ENCODE assay signal across 16 cellular contexts in the genomic region with DNA sequence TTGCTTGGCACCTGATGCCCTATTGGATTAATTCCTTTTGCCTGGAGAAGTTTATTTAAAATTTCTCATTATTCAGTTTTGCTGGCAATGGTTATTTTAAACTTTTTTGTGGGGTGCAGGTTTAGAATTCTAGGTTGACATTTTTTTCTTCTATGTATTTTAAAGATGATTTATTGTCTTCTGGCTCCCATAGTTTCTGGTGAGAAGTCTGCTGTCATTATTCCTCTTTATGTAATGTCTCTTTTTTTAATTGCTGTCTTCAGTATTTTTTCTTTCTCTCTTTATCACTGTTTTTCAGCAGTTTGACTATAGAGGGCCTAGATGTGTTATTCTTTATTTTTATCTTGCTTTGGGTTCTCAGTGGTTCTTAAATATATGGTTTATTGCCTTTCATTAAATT. TPM values are rescaled to one million over a fixed set of nuclear protein-coding genes. Genes with fewer than 3 reads are reported as not detected.
DNase-seq lines count a peak whose midpoint lies in the region; TF ChIP-seq lines count a peak whose summit lies in the region.
"Had no signal": no experiment of that assay in that cellular context is flagged by ENCODE, and none has a peak within 500 bp of the region (broad histone marks: within the 10 kb centered on the region; RNA-seq: fewer than 3 reads in every experiment).

No MANE protein-coding gene starts in this region.

- peaks cover 40 to 69% (median 56%) of the 10 kb centered on the region in 4 donors for H3K4me1 Mint-ChIP-seq in CD4-positive, alpha-beta memory T cell

- no peak overlapping the region for H3K27ac ChIP-seq in CD4-positive, alpha-beta memory T cell (ENCODE audit: low read depth, low read length)
- H3K27ac ChIP-seq: KMS-11, upper lobe of left lung had no signal

- H3K27me3 ChIP-seq in CD4-positive, alpha-beta memory T cell (ENCODE audit: insufficient read depth, low read length): no peaks in the 10 kb centered on the region
- H3K27me3 ChIP-seq: upper lobe of left lung had no signal

- peak overlapping the region in 2 of 8 donors; percentile 4 to 56 for H3K4me3 Mint-ChIP-seq in CD4-positive, alpha-beta memory T cell
- H3K4me3 Mint-ChIP-seq: neural crest cell had no signal

- CTCF ChIA-PET in CD4-positive, alpha-beta memory T cell (lab: Charles Lee; ENCODE audit: partially characterized antibody): interaction anchor here (1.6 kb wide), 1 partner anchor 10 kb away, joined by 3 read pairs; no protein-coding TSS in a partner anchor

- peak overlapping the region in 4 of 7 donors; percentile 41 to 75 (median 42) for H3K27ac Mint-ChIP-seq in CD4-positive, alpha-beta memory T cell

- H3K9me3 Mint-ChIP-seq in CD4-positive, alpha-beta memory T cell: peaks cover 0 to 24% (median 19%) of the 10 kb centered on the region in 8 donors

- H3K27me3 Mint-ChIP-seq in CD4-positive, alpha-beta memory T cell: no peaks in the 10 kb centered on the region

- no peak overlapping the region for H3K4me3 ChIP-seq in CD4-positive, alpha-beta memory T cell (ENCODE audit: low read length in 2 of 2)
- H3K4me3 ChIP-seq: upper lobe of left lung had no signal

- peaks cover 37 to 42% of the 10 kb centered on the region in 2 donors for H3K36me3 Mint-ChIP-seq in CD4-positive, alpha-beta memory T cell

- H3K9me3 ChIP-seq in CD4-positive, alpha-beta memory T cell (ENCODE audit: control insufficient read depth in 1 of 2, low read length in 2 of 2): peaks cover 0 to 6% of the 10 kb centered on the region in 2 donors

- intact Hi-C loops in CD4-positive, alpha-beta memory T cell (cut with micrococcal nuclease): no loop called here

- POLR2A ChIA-PET in CD4-positive, alpha-beta memory T cell (lab: Charles Lee; ENCODE audit: partially characterized antibody): no interaction called here

- peaks cover 77% of the 10 kb centered on the region for H3K4me1 ChIP-seq in CD4-positive, alpha-beta memory T cell (ENCODE audit: insufficient read depth, low read length)

- DNase-seq in NCI-H1105 treated with DMSO at 0.1 percent for 48 hours (lab: John Stamatoyannopoulos, UW) (peak; percentile 13), NCI-H1105 (lab: John Stamatoyannopoulos, UW) (no peak), RKO (ENCODE audit: low spot score) (peak; percentile 35), erythroblast (lab: John Stamatoyannopoulos, UW) (peak; percentile 38 to 46), HuH-7.5 (ENCODE audit: low spot score) (no peak), NCI-H2081 treated with DMSO at 0.1 percent for 48 hours (lab: John Stamatoyannopoulos, UW) (no peak)
- DNase-seq in CD4-positive, alpha-beta memory T cell: peak in 2 of 5 donors; percentile 18 to 37
- DNase-seq in stimulated activated CD8-positive, alpha-beta memory T cell treated with anti-CD3 and anti-CD28 coated beads, Interleukin-4, amount 100 ng/mL, for 48 hours: no peak
- DNase-seq: activated CD4-positive, alpha-beta T cell treated with anti-CD3 and anti-CD28 coated beads, Interleukin-2, amount 50 U/mL, for 1 hour; DMS153; foreskin melanocyte; kidney glomerular epithelial cell; NCI-H510A; upper lobe of left lung had no signal

- peaks cover 13% of the 10 kb centered on the region for H3K36me3 ChIP-seq in CD4-positive, alpha-beta memory T cell (ENCODE audit: insufficient read depth, low read length)

- no peak for TF ChIP-seq POLR2A in erythroblast (IDR thresholded peaks at IDR 0.05; ENCODE audit: low read length)

RNA-seq across cellular contexts. Expression of gene FOXN2, which starts 33.2 kb away (rescaled TPM):
- 10 to 100 TPM; 60.4 to 67.3 TPM for total RNA-seq in CD4-positive, alpha-beta memory T cell
- polyA plus RNA-seq in CD4-positive, alpha-beta memory T cell: 10 to 100 TPM; 31.2 to 47.5 TPM

Comparison
In these comparisons a context has a peak if more than half of its experiments do, and no peak if none do; other contexts are left out.
1. DNase-seq: peak in NCI-H1105 treated with DMSO at 0.1 percent for 48 hours (single experiment), RKO (single experiment) and erythroblast (2 of 2); none in NCI-H1105 (single experiment), HuH-7.5 (single experiment), NCI-H2081 treated with DMSO at 0.1 percent for 48 hours (single experiment) and stimulated activated CD8-positive, alpha-beta memory T cell treated with anti-CD3 and anti-CD28 coated beads, Interleukin-4, amount 100 ng/mL, for 48 hours (single experiment).